ENCODE assay signal across 15 cellular contexts in genomic region chr2:100140582-100140981, GRCh38. TPM values are rescaled to one million over a fixed set of nuclear protein-coding genes. Genes with fewer than 3 reads are reported as not detected.
DNase-seq lines count a peak whose midpoint lies in the region; ATAC-seq and FAIRE-seq lines count a peak whose summit lies in the region.
"Had no signal": no experiment of that assay in that cellular context is flagged by ENCODE, and none has a peak within 500 bp of the region (broad histone marks: within the 10 kb centered on the region; RNA-seq: fewer than 3 reads in every experiment).

No MANE protein-coding gene starts in this region.

- no peak for DNase-seq in activated CD4-positive, alpha-beta T cell treated with anti-CD3 and anti-CD28 coated beads, Interleukin-2, amount 10 ng/mL, durations not matched to agents 24 days and 14 days
- DNase-seq in activated CD4-positive, alpha-beta T cell treated with anti-CD3 and anti-CD28 coated beads for 48 hours = no peak
- DNase-seq in NAMALWA (ENCODE audit: low spot score) = peak; percentile 71
- DNase-seq in activated CD8-positive, alpha-beta T cell treated with anti-CD3 and anti-CD28 coated beads, Interleukin-2, amount 10 ng/mL, durations not matched to agents 7 days and 5 days = no peak
- no peak for DNase-seq in stimulated activated effector memory CD8-positive, alpha-beta T cell treated with anti-CD3 and anti-CD28 coated beads, Interleukin-12 subunit alpha, Interleukin-12 subunit beta, amount 100 ng/mL, for 72 hours (ENCODE audit: low spot score in 2 of 2)
- no peak for DNase-seq in HuH-7.5 (ENCODE audit: low spot score)
- no peak for DNase-seq in urothelium cell line (ENCODE audit: low spot score)
- DNase-seq in activated CD4-positive, alpha-beta memory T cell treated with anti-CD3 and anti-CD28 coated beads for 36 hours = no peak
- DNase-seq: activated gamma-delta T cell; Calu3; effector memory CD8-positive, alpha-beta T cell; H7; nucleus accumbens; OCI-M1 had no signal

- peak overlapping the region; percentile 1 for H3K4me3 Mint-ChIP-seq in activated CD4-positive, alpha-beta T cell treated with anti-CD3 and anti-CD28 coated beads, Interleukin-2, amount 10 ng/mL, durations not matched to agents 24 days and 14 days
- peak overlapping the region; percentile 24 for H3K4me3 Mint-ChIP-seq in activated CD8-positive, alpha-beta T cell treated with anti-CD3 and anti-CD28 coated beads, Interleukin-2, amount 10 ng/mL, durations not matched to agents 7 days and 5 days
- H3K4me3 Mint-ChIP-seq in stimulated activated effector memory CD8-positive, alpha-beta T cell treated with anti-CD3 and anti-CD28 coated beads, Interleukin-12 subunit alpha, Interleukin-12 subunit beta, amount 100 ng/mL, for 72 hours = peak overlapping the region; percentile 3
- no peak overlapping the region for H3K4me3 Mint-ChIP-seq in activated CD4-positive, alpha-beta memory T cell treated with anti-CD3 and anti-CD28 coated beads for 36 hours
- H3K4me3 Mint-ChIP-seq: effector memory CD8-positive, alpha-beta T cell had no signal

- H3K27ac Mint-ChIP-seq in activated CD4-positive, alpha-beta T cell treated with anti-CD3 and anti-CD28 coated beads, Interleukin-2, amount 10 ng/mL, durations not matched to agents 24 days and 14 days = peak overlapping the region; percentile 14
- no peak overlapping the region for H3K27ac Mint-ChIP-seq in activated CD8-positive, alpha-beta T cell treated with anti-CD3 and anti-CD28 coated beads, Interleukin-2, amount 10 ng/mL, durations not matched to agents 7 days and 5 days
- no peak overlapping the region for H3K27ac Mint-ChIP-seq in stimulated activated effector memory CD8-positive, alpha-beta T cell treated with anti-CD3 and anti-CD28 coated beads, Interleukin-12 subunit alpha, Interleukin-12 subunit beta, amount 100 ng/mL, for 72 hours
- H3K27ac Mint-ChIP-seq in activated CD4-positive, alpha-beta memory T cell treated with anti-CD3 and anti-CD28 coated beads for 36 hours = no peak overlapping the region
- H3K27ac Mint-ChIP-seq: effector memory CD8-positive, alpha-beta T cell had no signal

- H3K9me3 Mint-ChIP-seq in activated CD4-positive, alpha-beta T cell treated with anti-CD3 and anti-CD28 coated beads, Interleukin-2, amount 10 ng/mL, durations not matched to agents 24 days and 14 days = peaks cover 19% of the 10 kb centered on the region
- H3K9me3 Mint-ChIP-seq in activated CD8-positive, alpha-beta T cell treated with anti-CD3 and anti-CD28 coated beads, Interleukin-2, amount 10 ng/mL, durations not matched to agents 7 days and 5 days (ENCODE audit: insufficient read depth) = no peaks in the 10 kb centered on the region
- peaks cover 7% of the 10 kb centered on the region for H3K9me3 Mint-ChIP-seq in stimulated activated effector memory CD8-positive, alpha-beta T cell treated with anti-CD3 and anti-CD28 coated beads, Interleukin-12 subunit alpha, Interleukin-12 subunit beta, amount 100 ng/mL, for 72 hours
- no peaks in the 10 kb centered on the region for H3K9me3 Mint-ChIP-seq in activated CD4-positive, alpha-beta memory T cell treated with anti-CD3 and anti-CD28 coated beads for 36 hours

- H3K36me3 Mint-ChIP-seq in activated CD4-positive, alpha-beta T cell treated with anti-CD3 and anti-CD28 coated beads, Interleukin-2, amount 10 ng/mL, durations not matched to agents 24 days and 14 days (ENCODE audit: low read depth) = peaks cover 2% of the 10 kb centered on the region
- H3K36me3 Mint-ChIP-seq in activated CD8-positive, alpha-beta T cell treated with anti-CD3 and anti-CD28 coated beads, Interleukin-2, amount 10 ng/mL, durations not matched to agents 7 days and 5 days (ENCODE audit: low read depth) = peaks cover 5% of the 10 kb centered on the region
- peaks cover 7% of the 10 kb centered on the region for H3K36me3 Mint-ChIP-seq in stimulated activated effector memory CD8-positive, alpha-beta T cell treated with anti-CD3 and anti-CD28 coated beads, Interleukin-12 subunit alpha, Interleukin-12 subunit beta, amount 100 ng/mL, for 72 hours
- H3K36me3 Mint-ChIP-seq in activated CD4-positive, alpha-beta memory T cell treated with anti-CD3 and anti-CD28 coated beads for 36 hours = no peaks in the 10 kb centered on the region

- CTCF ChIA-PET in activated CD8-positive, alpha-beta T cell treated with anti-CD3 and anti-CD28 coated beads, Interleukin-2, amount 10 ng/mL, durations not matched to agents 7 days and 5 days (lab: Charles Lee) = no interaction called here
- CTCF ChIA-PET in activated CD4-positive, alpha-beta memory T cell treated with anti-CD3 and anti-CD28 coated beads for 36 hours (lab: Charles Lee) = no interaction called here

- no peak for FAIRE-seq in urothelium cell line (lab: Jason Lieb, UNC)
- FAIRE-seq: A204.1 had no signal

- intact Hi-C loops in activated CD4-positive, alpha-beta T cell treated with anti-CD3 and anti-CD28 coated beads, Interleukin-2, amount 10 ng/mL, durations not matched to agents 24 days and 14 days (cut with micrococcal nuclease) = loop anchor here (5.0 kb wide), 2 partner anchors 33 to 152 kb away; no protein-coding TSS in a partner anchor
- intact Hi-C loops in activated CD4-positive, alpha-beta memory T cell treated with anti-CD3 and anti-CD28 coated beads for 36 hours (cut with micrococcal nuclease) = no loop called here

- no peak for ATAC-seq in activated CD8-positive, alpha-beta T cell treated with anti-CD3 and anti-CD28 coated beads, Interleukin-2, amount 10 ng/mL, durations not matched to agents 7 days and 5 days
- ATAC-seq in stimulated activated effector memory CD8-positive, alpha-beta T cell treated with anti-CD3 and anti-CD28 coated beads, Interleukin-12 subunit alpha, Interleukin-12 subunit beta, amount 100 ng/mL, for 72 hours = no peak
- ATAC-seq: effector memory CD8-positive, alpha-beta T cell had no signal

- H3K27me3 Mint-ChIP-seq in activated CD4-positive, alpha-beta T cell treated with anti-CD3 and anti-CD28 coated beads, Interleukin-2, amount 10 ng/mL, durations not matched to agents 24 days and 14 days = peaks cover 28% of the 10 kb centered on the region
- H3K27me3 Mint-ChIP-seq in activated CD8-positive, alpha-beta T cell treated with anti-CD3 and anti-CD28 coated beads, Interleukin-2, amount 10 ng/mL, durations not matched to agents 7 days and 5 days (ENCODE audit: low read depth) = peaks cover 10% of the 10 kb centered on the region
- peaks cover 42% of the 10 kb centered on the region for H3K27me3 Mint-ChIP-seq in activated CD4-positive, alpha-beta memory T cell treated with anti-CD3 and anti-CD28 coated beads for 36 hours

- POLR2A ChIA-PET in activated CD8-positive, alpha-beta T cell treated with anti-CD3 and anti-CD28 coated beads, Interleukin-2, amount 10 ng/mL, durations not matched to agents 7 days and 5 days (lab: Charles Lee) = no interaction called here
- POLR2A ChIA-PET in activated CD4-positive, alpha-beta memory T cell treated with anti-CD3 and anti-CD28 coated beads for 36 hours (lab: Charles Lee) = no interaction called here

- peaks cover 42% of the 10 kb centered on the region for H3K4me1 Mint-ChIP-seq in activated CD4-positive, alpha-beta T cell treated with anti-CD3 and anti-CD28 coated beads, Interleukin-2, amount 10 ng/mL, durations not matched to agents 24 days and 14 days
- peaks cover 73% of the 10 kb centered on the region for H3K4me1 Mint-ChIP-seq in activated CD8-positive, alpha-beta T cell treated with anti-CD3 and anti-CD28 coated beads, Interleukin-2, amount 10 ng/mL, durations not matched to agents 7 days and 5 days (ENCODE audit: low read depth)
- peaks cover 35% of the 10 kb centered on the region for H3K4me1 Mint-ChIP-seq in stimulated activated effector memory CD8-positive, alpha-beta T cell treated with anti-CD3 and anti-CD28 coated beads, Interleukin-12 subunit alpha, Interleukin-12 subunit beta, amount 100 ng/mL, for 72 hours
- peaks cover 33% of the 10 kb centered on the region for H3K4me1 Mint-ChIP-seq in activated CD4-positive, alpha-beta memory T cell treated with anti-CD3 and anti-CD28 coated beads for 36 hours (ENCODE audit: low read depth)

RNA-seq across cellular contexts. Expression of gene AFF3, which starts 1.8 kb away (rescaled TPM):
- total RNA-seq in activated CD4-positive, alpha-beta T cell treated with anti-CD3 and anti-CD28 coated beads, Interleukin-2, amount 10 ng/mL, durations not matched to agents 24 days and 14 days = 5.7 and 5.9 TPM in 2 replicates
- 1 to 10 TPM; 7.1 to 7.9 TPM for total RNA-seq in activated CD8-positive, alpha-beta T cell treated with anti-CD3 and anti-CD28 coated beads, Interleukin-2, amount 10 ng/mL, durations not matched to agents 7 days and 5 days
- under 1 TPM; 0.22 to 0.59 TPM for total RNA-seq in activated CD4-positive, alpha-beta memory T cell treated with anti-CD3 and anti-CD28 coated beads for 36 hours
- total RNA-seq: Calu3 had no signal
